ENCODE assay signal across 1 cellular context in the genomic region with DNA sequence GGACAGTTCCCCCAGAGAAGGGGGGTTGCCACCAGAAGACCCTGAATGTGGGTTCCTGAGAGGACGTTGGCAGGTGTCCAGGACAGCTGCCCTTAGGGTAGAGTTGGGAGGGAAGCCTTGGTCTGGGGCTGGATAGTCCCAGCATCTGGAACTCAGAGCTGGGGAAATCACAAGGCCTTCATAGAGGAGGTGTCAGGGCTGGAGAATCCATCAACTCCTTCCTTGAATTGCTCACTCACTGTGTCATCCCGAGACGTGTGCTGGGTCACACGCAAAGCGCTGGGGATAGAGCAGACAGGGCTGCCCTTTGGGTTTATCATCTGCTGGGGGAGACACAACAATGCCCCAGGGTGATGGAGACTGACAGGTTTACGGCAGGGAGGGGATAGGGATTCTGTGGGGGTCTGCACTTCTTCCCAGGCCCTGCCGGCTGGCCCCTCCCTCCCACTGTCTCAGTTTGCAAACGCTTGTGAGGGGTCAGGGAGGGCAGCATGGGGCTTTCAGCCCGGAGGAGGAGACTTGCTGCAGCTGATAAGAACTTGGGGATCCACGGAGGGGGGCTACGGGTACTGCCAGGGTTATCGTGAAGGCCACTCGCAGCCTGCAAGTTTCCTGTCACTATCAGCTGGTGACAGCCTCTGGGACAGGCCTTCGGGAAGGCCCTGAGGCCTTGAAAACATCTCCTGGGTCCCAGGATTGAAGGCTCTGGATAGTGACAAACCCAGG.
A peak's percentile ranks its signal among the peaks of the same experiment; 100 is the strongest.
TF ChIP-seq lines count a peak whose summit lies in the region.

No MANE protein-coding gene starts in this region.

TF ChIP-seq in GM12878, 131 proteins besides CTCF, POLR2A, EP300 and RAD21:
- TF ChIP-seq NFXL1 (IDR thresholded peaks at IDR 0.05; ENCODE audit: borderline replicate concordance), result no peak
- no peak for TF ChIP-seq ATF7 (IDR thresholded peaks at IDR 0.05; ENCODE audit: low read depth)
- TF ChIP-seq NR2C2 (IDR thresholded peaks at IDR 0.05; ENCODE audit: borderline replicate concordance, control insufficient read depth, insufficient read length, low read depth), result no peak
- no peak for TF ChIP-seq NFYA (IDR thresholded peaks at IDR 0.05; ENCODE audit: borderline replicate concordance, low read depth, low read length)
- TF ChIP-seq GABPA (IDR thresholded peaks at IDR 0.05; ENCODE audit: low read depth), result no peak
- TF ChIP-seq PML (IDR thresholded peaks at IDR 0.05; ENCODE audit: low read length), result no peak
- TF ChIP-seq, protein P1, sequence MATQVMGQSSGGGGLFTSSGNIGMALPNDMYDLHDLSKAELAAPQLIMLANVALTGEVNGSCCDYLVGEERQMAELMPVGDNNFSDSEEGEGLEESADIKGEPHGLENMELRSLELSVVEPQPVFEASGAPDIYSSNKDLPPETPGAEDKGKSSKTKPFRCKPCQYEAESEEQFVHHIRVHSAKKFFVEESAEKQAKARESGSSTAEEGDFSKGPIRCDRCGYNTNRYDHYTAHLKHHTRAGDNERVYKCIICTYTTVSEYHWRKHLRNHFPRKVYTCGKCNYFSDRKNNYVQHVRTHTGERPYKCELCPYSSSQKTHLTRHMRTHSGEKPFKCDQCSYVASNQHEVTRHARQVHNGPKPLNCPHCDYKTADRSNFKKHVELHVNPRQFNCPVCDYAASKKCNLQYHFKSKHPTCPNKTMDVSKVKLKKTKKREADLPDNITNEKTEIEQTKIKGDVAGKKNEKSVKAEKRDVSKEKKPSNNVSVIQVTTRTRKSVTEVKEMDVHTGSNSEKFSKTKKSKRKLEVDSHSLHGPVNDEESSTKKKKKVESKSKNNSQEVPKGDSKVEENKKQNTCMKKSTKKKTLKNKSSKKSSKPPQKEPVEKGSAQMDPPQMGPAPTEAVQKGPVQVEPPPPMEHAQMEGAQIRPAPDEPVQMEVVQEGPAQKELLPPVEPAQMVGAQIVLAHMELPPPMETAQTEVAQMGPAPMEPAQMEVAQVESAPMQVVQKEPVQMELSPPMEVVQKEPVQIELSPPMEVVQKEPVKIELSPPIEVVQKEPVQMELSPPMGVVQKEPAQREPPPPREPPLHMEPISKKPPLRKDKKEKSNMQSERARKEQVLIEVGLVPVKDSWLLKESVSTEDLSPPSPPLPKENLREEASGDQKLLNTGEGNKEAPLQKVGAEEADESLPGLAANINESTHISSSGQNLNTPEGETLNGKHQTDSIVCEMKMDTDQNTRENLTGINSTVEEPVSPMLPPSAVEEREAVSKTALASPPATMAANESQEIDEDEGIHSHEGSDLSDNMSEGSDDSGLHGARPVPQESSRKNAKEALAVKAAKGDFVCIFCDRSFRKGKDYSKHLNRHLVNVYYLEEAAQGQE (IDR thresholded peaks at IDR 0.05; ENCODE audit: low read depth, low read length), result no peak
- TF ChIP-seq RAD51 (IDR thresholded peaks at IDR 0.05), result no peak
- 0 out of 2 replicates have a peak, but pooled peaks have one; percentile 9 for TF ChIP-seq BACH1 (IDR thresholded peaks at IDR 0.05; ENCODE audit: borderline replicate concordance)
- TF ChIP-seq RCOR1 (conservative IDR thresholded peaks at IDR 0.05; ENCODE audit: low read depth, low read length), result no peak
- no peak for TF ChIP-seq SREBF2 (IDR thresholded peaks at IDR 0.05; ENCODE audit: low read length)
- TF ChIP-seq POLR2AphosphoS2 (IDR thresholded peaks at IDR 0.05; ENCODE audit: low read depth, low read length), result peak; percentile 47; the same call in 1 of the 2 replicates
- TF ChIP-seq RFX5 (IDR thresholded peaks at IDR 0.05; ENCODE audit: low read depth, low read length), result no peak
- TF ChIP-seq E2F8 (IDR thresholded peaks at IDR 0.05; ENCODE audit: low read depth, partially characterized antibody), result peak; percentile 68
- no peak for TF ChIP-seq MTA3 (IDR thresholded peaks at IDR 0.05; ENCODE audit: borderline replicate concordance, low read length)
- TF ChIP-seq HDAC2 (IDR thresholded peaks at IDR 0.05), result no peak
- TF ChIP-seq NBN (IDR thresholded peaks at IDR 0.05), result no peak
- TF ChIP-seq LARP7 (IDR thresholded peaks at IDR 0.05), result no peak
- TF ChIP-seq STAT1 (conservative IDR thresholded peaks at IDR 0.05), result no peak
- TF ChIP-seq TCF3 (IDR thresholded peaks at IDR 0.05; ENCODE audit: borderline replicate concordance, insufficient read depth, low read depth, low read length), result no peak
- TF ChIP-seq POU2F2 (IDR thresholded peaks at IDR 0.05; ENCODE audit: borderline replicate concordance, low read depth, low read length), result peak; percentile 2; the same call in 1 of the 3 replicates
- TF ChIP-seq BCL11A (IDR thresholded peaks at IDR 0.05; ENCODE audit: low read depth, low read length), result no peak
- no peak for TF ChIP-seq YBX1 (IDR thresholded peaks at IDR 0.05)
- TF ChIP-seq SPI1 (IDR thresholded peaks at IDR 0.05; ENCODE audit: borderline replicate concordance, insufficient read depth, low read depth, low read length), result no peak
- no peak for TF ChIP-seq NKRF (conservative IDR thresholded peaks at IDR 0.05)
- peak; percentile 70 for TF ChIP-seq POLR2AphosphoS5 (IDR thresholded peaks at IDR 0.05; ENCODE audit: low read length)
- TF ChIP-seq FOS (IDR thresholded peaks at IDR 0.05; ENCODE audit: borderline replicate concordance, extremely low read depth, insufficient read length), result no peak
- no peak for TF ChIP-seq ZBTB40 (IDR thresholded peaks at IDR 0.05; ENCODE audit: borderline replicate concordance)
- no peak for TF ChIP-seq ETV6 (conservative IDR thresholded peaks at IDR 0.05 in 1 of 2, IDR thresholded peaks at IDR 0.05 in 1 of 2; ENCODE audit: borderline replicate concordance in 1 of 2, low read depth in 1 of 2)
